ENCODE assay signal across 9 cellular contexts in the genomic region with DNA sequence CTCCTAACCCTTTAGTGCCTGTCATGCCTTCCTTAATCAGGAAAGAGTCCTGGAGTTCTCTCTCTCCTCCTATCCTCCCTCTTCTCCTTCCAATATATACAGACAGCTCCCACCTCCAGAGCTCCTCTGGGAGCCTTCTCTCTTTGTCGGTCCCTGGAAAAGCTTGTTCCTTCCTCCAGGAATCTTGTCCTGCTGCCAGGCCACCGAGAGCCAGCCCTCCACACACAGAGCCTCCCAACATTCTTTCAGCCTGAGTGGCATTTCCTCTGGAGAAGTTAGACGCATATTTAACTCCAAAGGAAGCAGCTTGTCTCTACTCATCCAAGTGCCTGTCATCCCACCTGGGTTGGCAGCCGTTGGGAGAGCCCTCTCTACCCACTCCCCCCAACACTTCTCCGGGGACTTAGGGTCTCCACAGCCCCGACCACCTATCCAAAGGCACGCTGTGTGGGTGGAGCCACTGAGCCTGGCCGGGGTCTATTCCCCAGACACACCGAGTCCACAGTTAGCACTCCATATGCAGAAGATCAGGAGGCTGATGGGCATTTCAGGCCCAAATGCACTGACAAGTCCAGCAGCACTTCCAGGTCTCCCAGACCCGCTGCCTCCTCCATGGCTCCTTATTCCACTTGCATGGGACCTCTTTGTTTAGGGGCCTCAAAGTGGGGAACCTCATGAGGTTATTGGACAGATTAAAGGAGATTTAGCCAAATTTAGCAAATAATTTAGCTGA. TPM values are rescaled to one million over a fixed set of nuclear protein-coding genes. Genes with fewer than 3 reads are reported as not detected.
DNase-seq lines count a peak whose midpoint lies in the region; ATAC-seq and TF ChIP-seq lines count a peak whose summit lies in the region.
"Had no signal": no experiment of that assay in that cellular context is flagged by ENCODE, and none has a peak within 500 bp of the region (broad histone marks: within the 10 kb centered on the region; RNA-seq: fewer than 3 reads in every experiment).

No MANE protein-coding gene starts in this region.

- no peaks in the 10 kb centered on the region for H3K27me3 Mint-ChIP-seq in activated CD4-positive, alpha-beta T cell treated with anti-CD3 and anti-CD28 coated beads, Interleukin-2, amount 10 ng/mL, durations not matched to agents 7 days and 5 days
- peaks cover 3 to 4% of the 10 kb centered on the region in 2 donors for H3K27me3 Mint-ChIP-seq in T-cell

- DNase-seq in activated CD4-positive, alpha-beta T cell treated with anti-CD3 and anti-CD28 coated beads, Interleukin-2, amount 10 ng/mL, durations not matched to agents 7 days and 5 days: no peak
- DNase-seq in activated CD4-positive, alpha-beta T cell treated with anti-CD3 and anti-CD28 coated beads, Interleukin-2, amount 50 U/mL, for 4 hours: no peak
- DNase-seq in right lobe of liver: peak in 1 of 3 donors; percentile 45
- peak; percentile 65 for DNase-seq in upper lobe of right lung
- DNase-seq in T-cell: no peak
- DNase-seq in activated naive CD4-positive, alpha-beta T cell (lab: John Stamatoyannopoulos, UW): no peak

- peak in 3 of 4 donors; percentile 14 to 36 (median 33) for ATAC-seq in right lobe of liver
- peak; percentile 51 for ATAC-seq in upper lobe of right lung
- no peak for ATAC-seq in T-cell (replicated peaks in 1 of 4)
- ATAC-seq in GM21367 (IDR thresholded peaks at IDR 0.05; ENCODE audit: unreplicated experiment): no peak

- no peak overlapping the region for H3K4me3 ChIP-seq in right lobe of liver
- no peak overlapping the region for H3K4me3 ChIP-seq in upper lobe of right lung

- H3K4me3 Mint-ChIP-seq in activated CD4-positive, alpha-beta T cell treated with anti-CD3 and anti-CD28 coated beads, Interleukin-2, amount 10 ng/mL, durations not matched to agents 7 days and 5 days: no peak overlapping the region
- no peak overlapping the region for H3K4me3 Mint-ChIP-seq in T-cell

- H3K27ac ChIP-seq in cingulate gyrus (ENCODE audit: low read depth, low read length) (peak overlapping the region; percentile 70), right lobe of liver (peak overlapping the region in 1 of 3 donors; percentile 22), upper lobe of right lung (peak overlapping the region; percentile 72)
- H3K27ac ChIP-seq: 22Rv1 had no signal

- peak overlapping the region; percentile 68 for H3K27ac Mint-ChIP-seq in activated CD4-positive, alpha-beta T cell treated with anti-CD3 and anti-CD28 coated beads, Interleukin-2, amount 10 ng/mL, durations not matched to agents 7 days and 5 days
- no peak overlapping the region for H3K27ac Mint-ChIP-seq in T-cell

- H3K27me3 ChIP-seq in right lobe of liver: no peaks in the 10 kb centered on the region
- no peaks in the 10 kb centered on the region for H3K27me3 ChIP-seq in upper lobe of right lung

- H3K9me3 ChIP-seq in right lobe of liver (no peaks in the 10 kb centered on the region), upper lobe of right lung (no peaks in the 10 kb centered on the region)

- TF ChIP-seq POLR2A in right lobe of liver (IDR thresholded peaks at IDR 0.05): no peak

- H3K36me3 Mint-ChIP-seq in activated CD4-positive, alpha-beta T cell treated with anti-CD3 and anti-CD28 coated beads, Interleukin-2, amount 10 ng/mL, durations not matched to agents 7 days and 5 days (ENCODE audit: low read depth): no peaks in the 10 kb centered on the region
- no peaks in the 10 kb centered on the region for H3K36me3 Mint-ChIP-seq in T-cell

- H3K4me1 Mint-ChIP-seq in activated CD4-positive, alpha-beta T cell treated with anti-CD3 and anti-CD28 coated beads, Interleukin-2, amount 10 ng/mL, durations not matched to agents 7 days and 5 days: peaks cover 15% of the 10 kb centered on the region
- H3K4me1 Mint-ChIP-seq in T-cell: peaks cover 7 to 16% (median 13%) of the 10 kb centered on the region in 3 donors

- intact Hi-C loops in right lobe of liver (cut with DNase I): no loop called here
- intact Hi-C loops in upper lobe of right lung (cut with DNase I): no loop called here

- CTCF ChIA-PET in activated CD4-positive, alpha-beta T cell treated with anti-CD3 and anti-CD28 coated beads, Interleukin-2, amount 10 ng/mL, durations not matched to agents 7 days and 5 days (lab: Charles Lee): interaction anchor here (1.0 to 1.7 kb wide), 2 partner anchors 10 to 21 kb away, joined by 3 to 10 read pairs; no protein-coding TSS in a partner anchor
- CTCF ChIA-PET in T-cell (lab: Charles Lee): no interaction called here

- POLR2A ChIA-PET in activated CD4-positive, alpha-beta T cell treated with anti-CD3 and anti-CD28 coated beads, Interleukin-2, amount 10 ng/mL, durations not matched to agents 7 days and 5 days (lab: Charles Lee): interaction anchor here (0.7 kb wide), 1 partner anchor 12 kb away, joined by 3 read pairs; no protein-coding TSS in a partner anchor
- POLR2A ChIA-PET in T-cell (lab: Charles Lee): interaction anchor here in 1 of 2 donors (0.6 kb wide), 1 partner anchor 90 kb away, joined by 4 read pairs; no protein-coding TSS in a partner anchor

- peaks cover 0 to 33% (median 15%) of the 10 kb centered on the region in 4 donors for H3K4me1 ChIP-seq in right lobe of liver
- peaks cover 87% of the 10 kb centered on the region for H3K4me1 ChIP-seq in upper lobe of right lung

- WGBS in right lobe of liver (ENCODE audit: insufficient coverage, low coverage, low lambda C conversion rate, missing lambda C conversion rate): 21% methylated on average over 3 of the region's 10 CpGs

- H3K9me3 Mint-ChIP-seq in activated CD4-positive, alpha-beta T cell treated with anti-CD3 and anti-CD28 coated beads, Interleukin-2, amount 10 ng/mL, durations not matched to agents 7 days and 5 days: no peaks in the 10 kb centered on the region
- H3K9me3 Mint-ChIP-seq in T-cell: no peaks in the 10 kb centered on the region

- no peak for TF ChIP-seq CTCF in right lobe of liver (IDR thresholded peaks at IDR 0.05)
- no peak for TF ChIP-seq CTCF in upper lobe of right lung (IDR thresholded peaks at IDR 0.05)

- no peaks in the 10 kb centered on the region for H3K36me3 ChIP-seq in right lobe of liver
- no peaks in the 10 kb centered on the region for H3K36me3 ChIP-seq in upper lobe of right lung

RNA-seq across cellular contexts. Expression of gene DKK3, which starts 31.1 kb away (rescaled TPM):
- total RNA-seq in activated CD4-positive, alpha-beta T cell treated with anti-CD3 and anti-CD28 coated beads, Interleukin-2, amount 10 ng/mL, durations not matched to agents 7 days and 5 days: not detected
- total RNA-seq in right lobe of liver (10 to 100 TPM in 2 of 6 experiments, 1 to 10 TPM in 4; 3.0 to 16.9 (median 5.5) TPM), upper lobe of right lung (217 TPM), T-cell (1 to 10 TPM; 1.5 to 8.1 (median 2.7) TPM)

Comparison
In these comparisons a context has a peak if more than half of its experiments do, and no peak if none do; other contexts are left out.
1. ATAC-seq: peak in right lobe of liver (3 of 4) and upper lobe of right lung (single experiment); none in T-cell (0 of 4) and GM21367 (single experiment).
2. RNA of gene DKK3, which starts 31.1 kb away (total RNA-seq): 217 TPM in upper lobe of right lung (single experiment); 3.0 to 16.9 TPM in right lobe of liver, 1.5 to 8.1 TPM in T-cell and not detected in activated CD4-positive, alpha-beta T cell treated with anti-CD3 and anti-CD28 coated beads, Interleukin-2, amount 10 ng/mL, durations not matched to agents 7 days and 5 days; every median in the first group is over 10 times any median in the second.